ENCODE assay signal across 8 cellular contexts in genomic region chr22:38201718-38202436, GRCh38. TPM values are rescaled to one million over a fixed set of nuclear protein-coding genes. Genes with fewer than 3 reads are reported as not detected.
DNase-seq lines count a peak whose midpoint lies in the region; ATAC-seq and FAIRE-seq lines count a peak whose summit lies in the region.

Gene MAFF, plus strand, starts transcription at chr22:38201994. Its CDS starts 11,860 bp downstream, at chr22:38213854.

- no peaks in the 10 kb centered on the region for H3K27me3 Mint-ChIP-seq in naive B cell

- FAIRE-seq in RCC 7860 (lab: Jason Lieb, UNC): no peak

- ATAC-seq in GM21447 (IDR thresholded peaks at IDR 0.05; ENCODE audit: unreplicated experiment) (peak; percentile 39), naive B cell (ENCODE audit: low read depth in 2 of 2) (peak; percentile 68 to 70)

- H3K36me3 Mint-ChIP-seq in naive B cell: no peaks in the 10 kb centered on the region

- H3K4me3 ChIP-seq in Jurkat, Clone E6-1 (ENCODE audit: low read length): peak within 1 kb of the TSS; percentile 61

- peaks cover 0 to 2% (median 0%) of the 10 kb centered on the region in 7 donors for H3K9me3 Mint-ChIP-seq in naive B cell

- DNase-seq in D341Med (ENCODE audit: low spot score): peak; percentile 98
- peak; percentile 70 for DNase-seq in Jurkat, Clone E6-1 (ENCODE audit: low read depth, low spot score)
- peak; percentile 89 for DNase-seq in RCC 7860 (ENCODE audit: low spot score)
- DNase-seq in activated T-helper 1 cell treated with anti-CD3 and anti-CD28 coated beads, Interleukin-2, amount 50 U/mL, for 16 hours (ENCODE audit: low read depth in 1 of 2, low spot score in 1 of 2): peak; percentile 67 to 81
- DNase-seq in fibroblast of gingiva (ENCODE audit: low read depth): peak; percentile 97
- peak; percentile 72 for DNase-seq in naive B cell
- peak; percentile 88 to 93 for DNase-seq in stimulated activated CD8-positive, alpha-beta memory T cell treated with anti-CD3 and anti-CD28 coated beads, Interleukin-7, amount 100 ng/mL, for 48 hours (ENCODE audit: extremely low read depth in 1 of 2, low read depth in 1 of 2)

- peaks cover 30 to 55% (median 47%) of the 10 kb centered on the region in 3 donors for H3K4me1 Mint-ChIP-seq in naive B cell

- H3K4me3 Mint-ChIP-seq in naive B cell: peak within 1 kb of the TSS; percentile 63 to 94 (median 92)

- H3K27ac Mint-ChIP-seq in naive B cell: peak within 1 kb of the TSS; percentile 71 to 97 (median 92)

RNA-seq across cellular contexts. Expression of gene MAFF, which starts in this region (rescaled TPM):
- polyA plus RNA-seq in Jurkat, Clone E6-1 (2012; ENCODE audit: insufficient read depth, insufficient read length): 2.6 TPM
- 1 to 10 TPM in 5 of 6 donors, not detected in 1; 1.0 to 2.9 (median 1.6) TPM for polyA plus RNA-seq in naive B cell (ENCODE audit: low read depth in 6 of 6)

Comparison
In these comparisons a context has a peak if more than half of its experiments do, and no peak if none do; other contexts are left out.
1. Peak in every context shown above with its lines: DNase-seq, ATAC-seq and H3K4me3 ChIP-seq.